ENCODE assay signal across 15 cellular contexts in genomic region chr3:186882125-186882524, GRCh38. TPM values are rescaled to one million over a fixed set of nuclear protein-coding genes. Genes with fewer than 3 reads are reported as not detected.
A peak's percentile ranks its signal among the peaks of the same experiment; 100 is the strongest.
DNase-seq lines count a peak whose midpoint lies in the region; ATAC-seq, FAIRE-seq and TF ChIP-seq lines count a peak whose summit lies in the region.
"Had no signal": no experiment of that assay in that cellular context is flagged by ENCODE, and none has a peak within 500 bp of the region (broad histone marks: within the 10 kb centered on the region; RNA-seq: fewer than 3 reads in every experiment).

No MANE protein-coding gene starts in this region.

- H3K27ac ChIP-seq in mammary epithelial cell (ENCODE audit: insufficient read depth, low read depth, low read length) (peak overlapping the region; percentile 73), breast epithelium (no peak overlapping the region), astrocyte (ENCODE audit: low read depth, low read length) (peak overlapping the region; percentile 28), adrenal gland (no peak overlapping the region)

- DNase-seq in mammary epithelial cell: no peak
- DNase-seq in breast epithelium (ENCODE audit: low spot score in 2 of 2): no peak
- DNase-seq in astrocyte (ENCODE audit: low read depth): no peak
- no peak for DNase-seq in stimulated activated naive CD8-positive, alpha-beta T cell treated with anti-CD3 and anti-CD28 coated beads, Interleukin-15, amount 100 ng/mL, for 72 hours
- DNase-seq in activated effector memory CD4-positive, alpha-beta T cell treated with Interleukin-2 at 50 U/mL for 16 hours: no peak
- DNase-seq in adrenal gland: no peak
- DNase-seq: activated CD4-positive, CD25-positive, alpha-beta regulatory T cell treated with anti-CD3 and anti-CD28 coated beads, Interleukin-2, amount 50 U/mL, for 72 hours; GOT3; NCI-H1048; NCI-H446; stimulated activated CD4-positive, alpha-beta T cell treated with anti-CD3 and anti-CD28 coated beads, Interleukin-2, amount 100 ng/mL, for 48 hours; stimulated activated naive CD4-positive, alpha-beta T cell had no signal

- H3K79me2 ChIP-seq in mammary epithelial cell (ENCODE audit: insufficient read depth, low read length) (no peaks in the 10 kb centered on the region), astrocyte (ENCODE audit: insufficient read depth, low read length) (no peaks in the 10 kb centered on the region)

- H3K9me3 ChIP-seq in mammary epithelial cell (replicated peaks; ENCODE audit: insufficient read depth, low read length) (no peaks in the 10 kb centered on the region), breast epithelium (no peaks in the 10 kb centered on the region), astrocyte (ENCODE audit: insufficient read depth, low read depth, low read length) (no peaks in the 10 kb centered on the region), adrenal gland (replicated peaks in 1 of 3) (no peaks in the 10 kb centered on the region)

- H3K36me3 Mint-ChIP-seq in astrocyte (ENCODE audit: low read depth, unreplicated experiment): no peaks in the 10 kb centered on the region

- peaks cover 31% of the 10 kb centered on the region for H3K4me1 Mint-ChIP-seq in astrocyte (ENCODE audit: low read depth, unreplicated experiment)
- peaks cover 59% of the 10 kb centered on the region for H3K4me1 Mint-ChIP-seq in stimulated activated naive CD8-positive, alpha-beta T cell treated with anti-CD3 and anti-CD28 coated beads, Interleukin-15, amount 100 ng/mL, for 72 hours

- no peak for FAIRE-seq in astrocyte (lab: Jason Lieb, UNC)

- H3K4me1 ChIP-seq in mammary epithelial cell (ENCODE audit: insufficient read depth, low read length) (peaks cover 20% of the 10 kb centered on the region), breast epithelium (no peaks in the 10 kb centered on the region), astrocyte (ENCODE audit: insufficient read depth, low read length) (peaks cover 6% of the 10 kb centered on the region), adrenal gland (replicated peaks in 1 of 2) (no peaks in the 10 kb centered on the region)

- no peaks in the 10 kb centered on the region for H3K9me3 Mint-ChIP-seq in astrocyte (ENCODE audit: unreplicated experiment)
- H3K9me3 Mint-ChIP-seq in stimulated activated naive CD8-positive, alpha-beta T cell treated with anti-CD3 and anti-CD28 coated beads, Interleukin-15, amount 100 ng/mL, for 72 hours: peaks cover 0 to under 1% of the 10 kb centered on the region in 2 donors

- H4K20me1 ChIP-seq in mammary epithelial cell (ENCODE audit: insufficient read depth, low read length) (no peaks in the 10 kb centered on the region), astrocyte (ENCODE audit: insufficient read depth, low read length) (no peaks in the 10 kb centered on the region)

- TF ChIP-seq POLR2A in breast epithelium (IDR thresholded peaks at IDR 0.05) (no peak), adrenal gland (IDR thresholded peaks at IDR 0.05) (no peak)

- H3K27ac Mint-ChIP-seq in astrocyte (ENCODE audit: unreplicated experiment): peak overlapping the region; percentile 97
- H3K27ac Mint-ChIP-seq in stimulated activated naive CD8-positive, alpha-beta T cell treated with anti-CD3 and anti-CD28 coated beads, Interleukin-15, amount 100 ng/mL, for 72 hours: peak overlapping the region; percentile 82 to 92

- WGBS in mammary epithelial cell (ENCODE audit: low coverage, missing lambda C conversion rate): 67% methylated on average over 4 of the region's 4 CpGs
- 50 to 64% (median 59%) methylated on average over 4 of the region's 4 CpGs for WGBS in adrenal gland, 4 donors

- no peak overlapping the region for H3K4me3 ChIP-seq in mammary epithelial cell (replicated peaks in 1 of 3; ENCODE audit: insufficient read depth in 1 of 3, low read depth in 2 of 3, low read length in 3 of 3)
- H3K4me3 ChIP-seq in breast epithelium: no peak overlapping the region
- no peak overlapping the region for H3K4me3 ChIP-seq in astrocyte (ENCODE audit: insufficient read depth, low read depth, low read length)
- no peak overlapping the region for H3K4me3 ChIP-seq in adrenal gland

- intact Hi-C loops in mammary epithelial cell (cut with micrococcal nuclease): no loop called here
- intact Hi-C loops in breast epithelium (cut with DNase I; ENCODE audit: low total_unique reads): no loop called here
- intact Hi-C loops in adrenal gland (cut with DNase I): no loop called here

- H3K27me3 Mint-ChIP-seq in astrocyte (ENCODE audit: low read depth, unreplicated experiment): no peaks in the 10 kb centered on the region
- H3K27me3 Mint-ChIP-seq in stimulated activated naive CD8-positive, alpha-beta T cell treated with anti-CD3 and anti-CD28 coated beads, Interleukin-15, amount 100 ng/mL, for 72 hours: no peaks in the 10 kb centered on the region

- CTCF ChIA-PET in mammary epithelial cell (lab: Charles Lee; ENCODE audit: low non-redundant PET): no interaction called here

- H3K9ac ChIP-seq in mammary epithelial cell (ENCODE audit: insufficient read depth, low read length): no peak overlapping the region
- no peak overlapping the region for H3K9ac ChIP-seq in astrocyte (ENCODE audit: low read length)

- H3K4me2 ChIP-seq in mammary epithelial cell (ENCODE audit: insufficient read depth, low read depth, low read length) (no peak overlapping the region), astrocyte (ENCODE audit: low read length) (no peak overlapping the region)

- no peaks in the 10 kb centered on the region for H3K27me3 ChIP-seq in mammary epithelial cell (ENCODE audit: insufficient read depth, low read length)
- H3K27me3 ChIP-seq in breast epithelium: no peaks in the 10 kb centered on the region
- H3K27me3 ChIP-seq in astrocyte (ENCODE audit: insufficient read depth, low read length): no peaks in the 10 kb centered on the region
- H3K27me3 ChIP-seq in adrenal gland: no peaks in the 10 kb centered on the region

- ATAC-seq in SK-N-SH treated with all-trans-retinoic acid at 6 μM for 48 hours: peak; percentile 37; the same call in 2 of the 3 replicates
- ATAC-seq in stimulated activated naive CD8-positive, alpha-beta T cell treated with anti-CD3 and anti-CD28 coated beads, Interleukin-15, amount 100 ng/mL, for 72 hours: peak; percentile 41
- ATAC-seq in GM21528 (IDR thresholded peaks at IDR 0.05; ENCODE audit: low FRiP score, unreplicated experiment): no peak

- H2AFZ ChIP-seq in mammary epithelial cell (ENCODE audit: low read depth, low read length) (peak overlapping the region; percentile 33), astrocyte (ENCODE audit: low read depth, low read length) (peak overlapping the region; percentile 1)

- in situ Hi-C loops in mammary epithelial cell (cut with MboI; ENCODE audit: low sequenced_read_pairs in 2 of 2): no loop called here

- no peak overlapping the region for H3K4me3 Mint-ChIP-seq in astrocyte (ENCODE audit: unreplicated experiment)
- peak overlapping the region; percentile 31 to 67 for H3K4me3 Mint-ChIP-seq in stimulated activated naive CD8-positive, alpha-beta T cell treated with anti-CD3 and anti-CD28 coated beads, Interleukin-15, amount 100 ng/mL, for 72 hours

- TF ChIP-seq CTCF in mammary epithelial cell (conservative IDR thresholded peaks at IDR 0.05 in 1 of 2, IDR thresholded peaks at IDR 0.05 in 1 of 2; ENCODE audit: extremely low read depth in 1 of 2, insufficient read depth in 1 of 2, low read depth in 1 of 2, low read length in 2 of 2) (no peak), breast epithelium (IDR thresholded peaks at IDR 0.05) (no peak), astrocyte (IDR thresholded peaks at IDR 0.05; ENCODE audit: insufficient read depth, low read depth, low read length) (no peak), adrenal gland (IDR thresholded peaks at IDR 0.05) (no peak)

- dilution Hi-C loops in mammary epithelial cell (cut with HindIII; ENCODE audit: low sequenced_read_pairs): no loop called here

- no TSS peak for BruUV-seq in mammary epithelial cell (replicated peaks; lab: Mats Ljungman, UMichigan)

- H3K36me3 ChIP-seq in mammary epithelial cell (ENCODE audit: insufficient read depth, low read length) (no peaks in the 10 kb centered on the region), breast epithelium (no peaks in the 10 kb centered on the region), astrocyte (ENCODE audit: insufficient read depth, low read length) (no peaks in the 10 kb centered on the region), adrenal gland (replicated peaks in 1 of 2) (no peaks in the 10 kb centered on the region)

TF ChIP-seq in SK-N-SH treated with all-trans-retinoic acid at 6 μM for 48 hours, 23 proteins besides CTCF, POLR2A, EP300 and RAD21 (continues in another document):
- no peak for TF ChIP-seq PPARA (CRISPR knock-in tag; IDR thresholded peaks at IDR 0.05; ENCODE audit: borderline replicate concordance)
- TF ChIP-seq ZNF8 (CRISPR knock-in tag; IDR thresholded peaks at IDR 0.05): no peak
- no peak for TF ChIP-seq TOX (CRISPR knock-in tag; IDR thresholded peaks at IDR 0.05; ENCODE audit: borderline replicate concordance)
- no peak for TF ChIP-seq POU6F1 (CRISPR knock-in tag; IDR thresholded peaks at IDR 0.05; ENCODE audit: borderline replicate concordance, low read depth)

RNA-seq across cellular contexts. Expression of gene ADIPOQ, which starts 39.6 kb away (rescaled TPM):
- total RNA-seq in mammary epithelial cell (not detected), breast epithelium (1,000 to 10,000 TPM in 1 of 3 donors, 100 to 1,000 TPM in 2; 137 to 2,151 (median 208) TPM), astrocyte (not detected in 2 replicates), adrenal gland (10 to 100 TPM in 1 of 8 donors, 1 to 10 TPM in 5, under 1 TPM in 2; 0.18 to 10.4 (median 2.5) TPM)
- polyA plus RNA-seq in mammary epithelial cell (not detected), adrenal gland (10 to 100 TPM in 1 of 3 donors, under 1 TPM in 2; 0.71 to 18.0 (median 0.97) TPM)
- not detected for polyA minus RNA-seq in mammary epithelial cell
- total RNA-seq: Daoy had no signal

RNA-seq across cellular contexts. Expression of gene ST6GAL1, which starts 48.2 kb away (rescaled TPM):
- total RNA-seq in mammary epithelial cell: 10 to 100 TPM; 21.8 to 22.6 TPM
- 18.4 TPM for polyA plus RNA-seq in mammary epithelial cell
- 32.2 TPM for polyA minus RNA-seq in mammary epithelial cell
- 10 to 100 TPM; 28.5 to 79.6 (median 42.3) TPM for total RNA-seq in breast epithelium
- total RNA-seq in astrocyte: 15.8 and 19.3 TPM in 2 replicates
- 10 to 100 TPM; 28.4 to 95.0 (median 60.6) TPM for total RNA-seq in adrenal gland
- 10 to 100 TPM in 2 of 3 donors, 1 to 10 TPM in 1; 7.2 to 30.9 (median 10.6) TPM for polyA plus RNA-seq in adrenal gland

Comparison
In these comparisons a context has a peak if more than half of its experiments do, and no peak if none do; other contexts are left out.
1. H3K27ac ChIP-seq: peak in mammary epithelial cell (single experiment) and astrocyte (single experiment); none in breast epithelium (0 of 2) and adrenal gland (0 of 5).
2. RNA of gene ADIPOQ, which starts 39.6 kb away (total RNA-seq): 137 to 2,151 TPM in breast epithelium; 0.18 to 10.4 TPM in adrenal gland, not detected in astrocyte and not detected in mammary epithelial cell; every median in the first group is over 10 times any median in the second.